ENCODE assay signal across 1 cellular context in genomic region chr4:185380320-185380719, GRCh38.
TF ChIP-seq lines count a peak whose summit lies in the region.

No MANE protein-coding gene starts in this region.

TF ChIP-seq in HepG2, 621 proteins besides CTCF, POLR2A, EP300 and RAD21 (continued from another document and continues in another):
- no peak for TF ChIP-seq ZBTB46 (CRISPR knock-in tag; IDR thresholded peaks at IDR 0.05; ENCODE audit: borderline replicate concordance)
- peak; percentile 23; the same call in 1 of the 2 replicates for TF ChIP-seq SP5 (CRISPR knock-in tag; IDR thresholded peaks at IDR 0.05; ENCODE audit: borderline replicate concordance, low read depth)
- no peak for TF ChIP-seq FLYWCH1 (CRISPR knock-in tag; IDR thresholded peaks at IDR 0.05)
- TF ChIP-seq ZNF367 (CRISPR knock-in tag; IDR thresholded peaks at IDR 0.05; ENCODE audit: borderline replicate concordance), result no peak
- TF ChIP-seq FOXK1 (CRISPR knock-in tag; IDR thresholded peaks at IDR 0.05; ENCODE audit: borderline replicate concordance, low read depth), result peak; percentile 62; the same call in 1 of the 2 replicates
- TF ChIP-seq RFXANK (CRISPR knock-in tag; IDR thresholded peaks at IDR 0.05), result no peak
- no peak for TF ChIP-seq FIP1L1 (IDR thresholded peaks at IDR 0.05; ENCODE audit: borderline replicate concordance, insufficient read depth, low read depth, low read length)
- TF ChIP-seq SNRNP70 (IDR thresholded peaks at IDR 0.05; ENCODE audit: low read depth, low read length), result no peak
- TF ChIP-seq RBAK (CRISPR knock-in tag; IDR thresholded peaks at IDR 0.05), result no peak
- TF ChIP-seq ZBTB2 (CRISPR knock-in tag; IDR thresholded peaks at IDR 0.05; ENCODE audit: low read depth), result no peak
- no peak for TF ChIP-seq BCL3 (CRISPR knock-in tag; IDR thresholded peaks at IDR 0.05)
- peak; percentile 61; the same call in 1 of the 2 replicates for TF ChIP-seq HDAC2 (CRISPR knock-in tag; IDR thresholded peaks at IDR 0.05)
- TF ChIP-seq MEIS1 (CRISPR knock-in tag; IDR thresholded peaks at IDR 0.05; ENCODE audit: borderline replicate concordance), result no peak
- TF ChIP-seq ZNF550 (CRISPR knock-in tag; IDR thresholded peaks at IDR 0.05; ENCODE audit: borderline replicate concordance), result no peak
- no peak for TF ChIP-seq AHR (CRISPR knock-in tag; IDR thresholded peaks at IDR 0.05)
- no peak for TF ChIP-seq RFX5 (IDR thresholded peaks at IDR 0.05; ENCODE audit: low read depth, low read length)
- TF ChIP-seq GMEB2 (CRISPR knock-in tag; IDR thresholded peaks at IDR 0.05; ENCODE audit: low read depth), result no peak
- TF ChIP-seq MED13 (CRISPR knock-in tag; IDR thresholded peaks at IDR 0.05), result no peak
- no peak for TF ChIP-seq ZNF160 (CRISPR knock-in tag; IDR thresholded peaks at IDR 0.05)
- no peak for TF ChIP-seq MTERF4 (CRISPR knock-in tag; IDR thresholded peaks at IDR 0.05)
- TF ChIP-seq DR1 (CRISPR knock-in tag; IDR thresholded peaks at IDR 0.05), result no peak
- TF ChIP-seq ZNF772 (CRISPR knock-in tag; IDR thresholded peaks at IDR 0.05), result no peak
- TF ChIP-seq GABPA (IDR thresholded peaks at IDR 0.05; ENCODE audit: low read depth, low read length), result no peak
- TF ChIP-seq GABPA (CRISPR knock-in tag; IDR thresholded peaks at IDR 0.05; ENCODE audit: low read depth), result no peak
- TF ChIP-seq ZNF740 (CRISPR knock-in tag; IDR thresholded peaks at IDR 0.05), result no peak
- TF ChIP-seq ERF (CRISPR knock-in tag; IDR thresholded peaks at IDR 0.05), result no peak
- peak; percentile 54; the same call in 1 of the 2 replicates for TF ChIP-seq POGZ (CRISPR knock-in tag; IDR thresholded peaks at IDR 0.05)
- no peak for TF ChIP-seq ATM (IDR thresholded peaks at IDR 0.05; ENCODE audit: borderline replicate concordance)
- peak; percentile 94 for TF ChIP-seq CEBPB (IDR thresholded peaks at IDR 0.05; ENCODE audit: borderline replicate concordance, low read depth, low read length)
- TF ChIP-seq ZNF652 (CRISPR knock-in tag; IDR thresholded peaks at IDR 0.05; ENCODE audit: borderline replicate concordance, low read depth), result no peak
- TF ChIP-seq ZBTB38 (CRISPR knock-in tag; IDR thresholded peaks at IDR 0.05), result no peak
- TF ChIP-seq NFKBIZ (CRISPR knock-in tag; IDR thresholded peaks at IDR 0.05), result no peak
- no peak for TF ChIP-seq ZNF382 (CRISPR knock-in tag; IDR thresholded peaks at IDR 0.05; ENCODE audit: borderline replicate concordance)
- no peak for TF ChIP-seq ZNF44 (CRISPR knock-in tag; IDR thresholded peaks at IDR 0.05)
- TF ChIP-seq FOXA3 (CRISPR knock-in tag; IDR thresholded peaks at IDR 0.05), result peak; percentile 88
- no peak for TF ChIP-seq NKX3-1 (CRISPR knock-in tag; IDR thresholded peaks at IDR 0.05)
- no peak for TF ChIP-seq ZBTB7B (CRISPR knock-in tag; IDR thresholded peaks at IDR 0.05)
- no peak for TF ChIP-seq SUZ12 (IDR thresholded peaks at IDR 0.05; ENCODE audit: low read depth, low read length)
- no peak for TF ChIP-seq PHF20 (CRISPR knock-in tag; IDR thresholded peaks at IDR 0.05)
- TF ChIP-seq ZBTB40 (IDR thresholded peaks at IDR 0.05), result no peak
- no peak for TF ChIP-seq ZBTB40 (CRISPR knock-in tag; IDR thresholded peaks at IDR 0.05)
- TF ChIP-seq SMARCE1 (IDR thresholded peaks at IDR 0.05; ENCODE audit: borderline replicate concordance), result no peak
- TF ChIP-seq ZNF7 (CRISPR knock-in tag; IDR thresholded peaks at IDR 0.05), result no peak
- TF ChIP-seq CBX5 (CRISPR knock-in tag; IDR thresholded peaks at IDR 0.05; ENCODE audit: borderline replicate concordance), result peak; percentile 71
